Comparison of ENCODE assay signal across 9 cellular contexts in genomic region chr2:73827660-73828388, GRCh38. TPM values are rescaled to one million over a fixed set of nuclear protein-coding genes. Genes with fewer than 3 reads are reported as not detected.
A peak's percentile ranks its signal among the peaks of the same experiment; 100 is the strongest.
DNase-seq lines count a peak whose midpoint lies in the region; ATAC-seq and TF ChIP-seq lines count a peak whose summit lies in the region.
"Had no signal": no experiment of that assay in that cellular context is flagged by ENCODE, and none has a peak within 500 bp of the region (broad histone marks: within the 10 kb centered on the region; RNA-seq: fewer than 3 reads in every experiment).

No MANE protein-coding gene starts in this region.

- peak overlapping the region; percentile 23 for H3K27ac Mint-ChIP-seq in central memory CD8-positive, alpha-beta T cell (ENCODE audit: low read depth)

- no peaks in the 10 kb centered on the region for H4K20me1 ChIP-seq in IMR-90 (ENCODE audit: insufficient read depth, low read length)

- POLR2A ChIA-PET in BJ (lab: Charles Lee) (interaction anchor here (0.7 kb wide), 1 partner anchor 292 kb away, joined by 5 read pairs; no protein-coding TSS in a partner anchor), IMR-90 (lab: Charles Lee; ENCODE audit: unreplicated experiment) (interaction anchor here (0.6 to 1.4 kb wide), 3 partner anchors 65 to 84 kb away, joined by 3 to 20 read pairs (median 5); partner anchors contain the start of gene ACTG2)

- BruUV-seq in IMR-90 (replicated peaks; lab: Mats Ljungman, UMichigan) = no TSS peak

- H3K9me3 ChIP-seq in IMR-90 (ENCODE audit: control insufficient read depth, insufficient read depth, low read length) = no peaks in the 10 kb centered on the region
- H3K9me3 ChIP-seq in neutrophil = no peaks in the 10 kb centered on the region

- H2BK5ac ChIP-seq in IMR-90 (ENCODE audit: low read depth, low read length, poor library complexity, severe bottlenecking) = no peak overlapping the region

- H4K5ac ChIP-seq in IMR-90 (ENCODE audit: low read depth, low read length) = peak overlapping the region; percentile 37

- peaks cover 41% of the 10 kb centered on the region for H3K4me1 Mint-ChIP-seq in central memory CD8-positive, alpha-beta T cell

- no peak overlapping the region for H3K14ac ChIP-seq in IMR-90 (replicated peaks; ENCODE audit: low read depth, low read length)

- 76% methylated on average over 4 of the region's 9 CpGs; no CpG with 5 or more reads in 1 of the 2 experiments for WGBS in IMR-90 (ENCODE audit: extremely low coverage in 2 of 2, insufficient read length in 1 of 2), 2 experiments

- in situ Hi-C loops in IMR-90 (cut with MboI; ENCODE audit: low sequenced_read_pairs) = loop anchor here (10.0 to 25.0 kb wide), 2 partner anchors 157 to 309 kb away; partner anchors contain the start of genes BOLA3 and TET3

- peaks cover 20 to 39% of the 10 kb centered on the region in 2 experiments; a peak in 3 of 4 replicates for H3K79me1 ChIP-seq in IMR-90 (ENCODE audit: low read depth in 1 of 2, low read length in 2 of 2)

- no peaks in the 10 kb centered on the region for H3K27me3 Mint-ChIP-seq in central memory CD8-positive, alpha-beta T cell

- no peak overlapping the region for H3K9ac ChIP-seq in IMR-90 (ENCODE audit: low read depth, low read length)

- DNase-seq in BJ (ENCODE audit: low read depth) = no peak
- no peak for DNase-seq in IMR-90
- DNase-seq in central memory CD8-positive, alpha-beta T cell (ENCODE audit: low spot score in 2 of 2) = no peak
- no peak for DNase-seq in DMS 273 (lab: John Stamatoyannopoulos, UW; ENCODE audit: unreplicated experiment)
- no peak for DNase-seq in left lobe of liver (ENCODE audit: low spot score)

- TF ChIP-seq CTCF in BJ (IDR thresholded peaks at IDR 0.05; ENCODE audit: insufficient read depth, low read depth, low read length) (no peak), IMR-90 (conservative IDR thresholded peaks at IDR 0.05; ENCODE audit: low read depth, low read length) (no peak), neutrophil (IDR thresholded peaks at IDR 0.05) (no peak)

- peak overlapping the region; percentile 81; the same call in 1 of the 2 replicates for H3K4me3 ChIP-seq in BJ (ENCODE audit: low read depth, low read length)
- no peak overlapping the region; the same call in 1 of the 2 replicates for H3K4me3 ChIP-seq in IMR-90 (ENCODE audit: insufficient read depth, low read depth, low read length)
- H3K4me3 ChIP-seq in neutrophil (ENCODE audit: low read depth in 1 of 2, low read length in 1 of 2) = peak overlapping the region; percentile 82 to 83

- H3K36me3 Mint-ChIP-seq in central memory CD8-positive, alpha-beta T cell (ENCODE audit: insufficient read depth) = peaks cover 27% of the 10 kb centered on the region

- ATAC-seq in IMR-90 (ENCODE audit: low read depth) (no peak), GM21619 (IDR thresholded peaks at IDR 0.05; ENCODE audit: unreplicated experiment) (no peak), GM18858 (IDR thresholded peaks at IDR 0.05; ENCODE audit: unreplicated experiment) (no peak), left lobe of liver (no peak)
- ATAC-seq in central memory CD8-positive, alpha-beta T cell (replicated peaks; ENCODE audit: extremely low read depth, poor library complexity, severe bottlenecking) = no peak

- peak overlapping the region; percentile 75 to 96; a peak in 2 of 4 replicates for H4K8ac ChIP-seq in IMR-90 (ENCODE audit: low read depth in 2 of 2, low read length in 2 of 2)

- H3K36me3 ChIP-seq in BJ (ENCODE audit: control insufficient read depth, insufficient read depth, low read length) (no peaks in the 10 kb centered on the region), IMR-90 (ENCODE audit: control insufficient read depth, insufficient read depth, low read length) (peaks cover 2% of the 10 kb centered on the region; the same call in 1 of the 2 replicates), neutrophil (no peaks in the 10 kb centered on the region)

- H4K91ac ChIP-seq in IMR-90 (ENCODE audit: insufficient read depth, low read depth, low read length) = no peak overlapping the region

- no peaks in the 10 kb centered on the region for H3K9me3 Mint-ChIP-seq in central memory CD8-positive, alpha-beta T cell

- H2AK9ac ChIP-seq in IMR-90 (replicated peaks; ENCODE audit: low read depth, low read length, poor library complexity) = no peak overlapping the region

- no peak for TF ChIP-seq RAD21 in IMR-90 (IDR thresholded peaks at IDR 0.05; ENCODE audit: low read length)

- no peak overlapping the region for H3K23ac ChIP-seq in IMR-90 (ENCODE audit: low read depth, low read length)

- no peak overlapping the region for H2AK5ac ChIP-seq in IMR-90 (ENCODE audit: low read depth, low read length)

- CTCF ChIA-PET in BJ (lab: Yijun Ruan, JAX) (interaction anchor here (0.7 to 9.0 kb wide), 15 partner anchors 11 to 564 kb away, joined by 3 to 75 read pairs (median 4); partner anchors contain the start of gene BOLA3), IMR-90 (lab: Yijun Ruan, JAX) (interaction anchor here (0.7 to 1.6 kb wide), 3 partner anchors 277 to 320 kb away, joined by 3 to 4 read pairs (median 3); no protein-coding TSS in a partner anchor)

- intact Hi-C loops in IMR-90 (cut with micrococcal nuclease) = loop anchor here (2.0 kb wide), 2 partner anchors 43 to 67 kb away; no protein-coding TSS in a partner anchor

- peak overlapping the region; percentile 11; the same call in 1 of the 2 replicates for H3K4me2 ChIP-seq in IMR-90 (ENCODE audit: low read depth, low read length)

- H2BK20ac ChIP-seq in IMR-90 (ENCODE audit: low read depth, low read length) = no peak overlapping the region

- peaks cover 3% of the 10 kb centered on the region; the same call in 1 of the 2 replicates for H3K4me1 ChIP-seq in IMR-90 (ENCODE audit: control insufficient read depth, insufficient read depth, low read length)
- peaks cover 24 to 27% of the 10 kb centered on the region in 2 experiments for H3K4me1 ChIP-seq in neutrophil (ENCODE audit: control insufficient read depth in 1 of 2, insufficient read depth in 1 of 2, low read depth in 1 of 2, low read length in 1 of 2)

- no peak overlapping the region for H2BK120ac ChIP-seq in IMR-90 (ENCODE audit: low read depth, low read length)

- H3K9me1 ChIP-seq in IMR-90 (ENCODE audit: insufficient read depth, low read length) = no peaks in the 10 kb centered on the region

- dilution Hi-C loops in IMR-90 (cut with HindIII; ENCODE audit: low sequenced_read_pairs, unreplicated experiment) = loop anchor here (25.0 kb wide), 1 partner anchor 284 kb away; no protein-coding TSS in a partner anchor

- H3K27me3 ChIP-seq in BJ (ENCODE audit: control insufficient read depth, insufficient read depth, low read length) = no peaks in the 10 kb centered on the region; the same call in 1 of the 2 replicates
- H3K27me3 ChIP-seq in IMR-90 (ENCODE audit: control insufficient read depth, insufficient read depth, low read length) = 0 out of 2 replicates have a peak, but pooled peaks cover 2% of the 10 kb centered on the region
- H3K27me3 ChIP-seq in neutrophil = no peaks in the 10 kb centered on the region

- no peak overlapping the region for H3K56ac ChIP-seq in IMR-90 (ENCODE audit: extremely low read depth, insufficient read depth, low read length)

- peak overlapping the region; percentile 48 for H2AFZ ChIP-seq in IMR-90 (replicated peaks; ENCODE audit: low read length, poor library complexity)

- H3K27ac ChIP-seq in IMR-90 (ENCODE audit: insufficient read depth, low read length) (no peak overlapping the region), neutrophil (peak overlapping the region; percentile 99)

- no peak overlapping the region for H3K18ac ChIP-seq in IMR-90 (ENCODE audit: low read depth, low read length)

- no peak overlapping the region for H2BK15ac ChIP-seq in IMR-90 (ENCODE audit: low read depth, low read length)

- no peak for TF ChIP-seq POLR2A in IMR-90 (IDR thresholded peaks at IDR 0.05; ENCODE audit: low read depth, low read length)

- peak overlapping the region; percentile 91 for H3K4me3 Mint-ChIP-seq in central memory CD8-positive, alpha-beta T cell

- H3K4ac ChIP-seq in IMR-90 (ENCODE audit: low read depth, low read length) = no peak overlapping the region

TF ChIP-seq in IMR-90, 13 proteins besides CTCF, POLR2A, EP300 and RAD21:
- TF ChIP-seq MAZ (IDR thresholded peaks at IDR 0.05; ENCODE audit: borderline replicate concordance, low read depth, low read length) (no peak), SMC3 (IDR thresholded peaks at IDR 0.05; ENCODE audit: low read depth, low read length) (no peak), RFX5 (IDR thresholded peaks at IDR 0.05; ENCODE audit: low read depth, low read length) (no peak), FOS (IDR thresholded peaks at IDR 0.05; ENCODE audit: low read depth, low read length) (no peak), MAFK (IDR thresholded peaks at IDR 0.05; ENCODE audit: low read depth, low read length) (no peak), MXI1 (IDR thresholded peaks at IDR 0.05; ENCODE audit: borderline replicate concordance, low read depth, low read length) (no peak)
- TF ChIP-seq, protein P1, sequence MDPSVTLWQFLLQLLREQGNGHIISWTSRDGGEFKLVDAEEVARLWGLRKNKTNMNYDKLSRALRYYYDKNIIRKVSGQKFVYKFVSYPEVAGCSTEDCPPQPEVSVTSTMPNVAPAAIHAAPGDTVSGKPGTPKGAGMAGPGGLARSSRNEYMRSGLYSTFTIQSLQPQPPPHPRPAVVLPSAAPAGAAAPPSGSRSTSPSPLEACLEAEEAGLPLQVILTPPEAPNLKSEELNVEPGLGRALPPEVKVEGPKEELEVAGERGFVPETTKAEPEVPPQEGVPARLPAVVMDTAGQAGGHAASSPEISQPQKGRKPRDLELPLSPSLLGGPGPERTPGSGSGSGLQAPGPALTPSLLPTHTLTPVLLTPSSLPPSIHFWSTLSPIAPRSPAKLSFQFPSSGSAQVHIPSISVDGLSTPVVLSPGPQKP (IDR thresholded peaks at IDR 0.05; ENCODE audit: borderline replicate concordance, low read depth, low read length) = no peak

RNA-seq across cellular contexts. Expression of gene STAMBP, which starts 0.9 kb away (rescaled TPM):
- polyA plus RNA-seq in BJ (2011; rRNA removed) (47.9 and 48.4 TPM in 2 replicates), IMR-90 (2012; rRNA removed) (29.7 and 29.8 TPM in 2 replicates)
- polyA minus RNA-seq in BJ (2011; rRNA and poly(A)+ RNA removed) = 18.7 and 30.9 TPM in 2 replicates
- total RNA-seq in IMR-90 (2012; rRNA removed) (33.9 and 38.7 TPM in 2 replicates), left lobe of liver (13.3 TPM)
- 19.1 and 24.1 TPM in 2 replicates for polyA plus RNA-seq in IMR-90 (2012; cell fraction: cytosol; rRNA removed)
- polyA plus RNA-seq in IMR-90 (2012; cell fraction: nucleus; rRNA removed; ENCODE audit: low replicate concordance) = 11.1 and 26.9 TPM in 2 replicates

RNA-seq across cellular contexts. Expression of gene C2orf78, which starts 43.8 kb away (rescaled TPM):
- not detected in 2 replicates for polyA plus RNA-seq in BJ (2011; rRNA removed)
- polyA minus RNA-seq in BJ (2011; rRNA and poly(A)+ RNA removed) = not detected in 2 replicates
- total RNA-seq in IMR-90 (2012; rRNA removed) = not detected in 2 replicates
- polyA plus RNA-seq in IMR-90 (2012; rRNA removed) = 0.03 TPM in 1 of 2 replicates, not detected in the other
- not detected in 2 replicates for polyA plus RNA-seq in IMR-90 (2012; cell fraction: cytosol; rRNA removed)
- not detected in 2 replicates for polyA plus RNA-seq in IMR-90 (2012; cell fraction: nucleus; rRNA removed; ENCODE audit: low replicate concordance)
- total RNA-seq in left lobe of liver = not detected
- total RNA-seq: NCI-H460 had no signal

RNA-seq across cellular contexts. Expression of gene DUSP11, which starts 47.9 kb away (rescaled TPM):
- polyA plus RNA-seq in BJ (2011; rRNA removed) = 19.7 and 33.8 TPM in 2 replicates
- polyA minus RNA-seq in BJ (2011; rRNA and poly(A)+ RNA removed) = 7.2 and 8.7 TPM in 2 replicates
- total RNA-seq in IMR-90 (2012; rRNA removed) = 25.6 and 28.6 TPM in 2 replicates
- 21.8 and 22.4 TPM in 2 replicates for polyA plus RNA-seq in IMR-90 (2012; rRNA removed)
- 7.4 and 8.0 TPM in 2 replicates for polyA plus RNA-seq in IMR-90 (2012; cell fraction: cytosol; rRNA removed)
- 2.4 and 15.2 TPM in 2 replicates for polyA plus RNA-seq in IMR-90 (2012; cell fraction: nucleus; rRNA removed; ENCODE audit: low replicate concordance)
- 6.5 TPM for total RNA-seq in left lobe of liver
